14 cellular contexts compared by ENCODE assay signal in genomic region chr1:67793562-67793961, GRCh38. TPM values are rescaled to one million over a fixed set of nuclear protein-coding genes. Genes with fewer than 3 reads are reported as not detected.
A peak's percentile ranks its signal among the peaks of the same experiment; 100 is the strongest.
DNase-seq lines count a peak whose midpoint lies in the region; ATAC-seq, FAIRE-seq and TF ChIP-seq lines count a peak whose summit lies in the region.
"Had no signal": no experiment of that assay in that cellular context is flagged by ENCODE, and none has a peak within 500 bp of the region (broad histone marks: within the 10 kb centered on the region; RNA-seq: fewer than 3 reads in every experiment).

No MANE protein-coding gene starts in this region.

- H3K4me3 ChIP-seq in bronchial epithelial cell (ENCODE audit: low read depth, low read length), result no peak overlapping the region
- H3K4me3 ChIP-seq in thoracic aorta, result peak overlapping the region; percentile 4
- H3K4me3 ChIP-seq: lower lobe of right lung had no signal

- POLR2A ChIA-PET in activated CD8-positive, alpha-beta T cell treated with anti-CD3 and anti-CD28 coated beads, Interleukin-2, amount 10 ng/mL, durations not matched to agents 7 days and 5 days (lab: Charles Lee), result no interaction called here

- DNase-seq in M059J (ENCODE audit: low read depth), result peak; percentile 60
- peak; percentile 25 for DNase-seq in bronchial epithelial cell (ENCODE audit: low read depth)
- peak; percentile 67 for DNase-seq in kidney tubule cell (ENCODE audit: low spot score)
- DNase-seq in thoracic aorta (ENCODE audit: low spot score), result no peak
- no peak for DNase-seq in Ammon's horn (ENCODE audit: low spot score)
- no peak for DNase-seq in COLO668 (lab: John Stamatoyannopoulos, UW; ENCODE audit: unreplicated experiment)
- no peak for DNase-seq in activated CD8-positive, alpha-beta T cell treated with anti-CD3 and anti-CD28 coated beads, Interleukin-2, amount 10 ng/mL, durations not matched to agents 7 days and 5 days
- no peak for DNase-seq in NCI-H2029 (lab: John Stamatoyannopoulos, UW)
- DNase-seq: activated naive CD8-positive, alpha-beta T cell treated with anti-CD3 and anti-CD28 coated beads, Interleukin-2, amount 50 U/mL, for 24 hours; foreskin melanocyte; lower lobe of right lung; NCI-H1048; T-helper 1 cell had no signal

- peaks cover 1% of the 10 kb centered on the region for H3K36me3 ChIP-seq in bronchial epithelial cell (ENCODE audit: control insufficient read depth, insufficient read depth, low read length)
- no peaks in the 10 kb centered on the region for H3K36me3 ChIP-seq in thoracic aorta
- H3K36me3 ChIP-seq: lower lobe of right lung had no signal

- H3K27ac Mint-ChIP-seq in activated CD8-positive, alpha-beta T cell treated with anti-CD3 and anti-CD28 coated beads, Interleukin-2, amount 10 ng/mL, durations not matched to agents 7 days and 5 days, result no peak overlapping the region
- H3K27ac Mint-ChIP-seq: activated naive CD8-positive, alpha-beta T cell treated with anti-CD3 and anti-CD28 coated beads, Interleukin-2, amount 50 U/mL, for 24 hours had no signal

- H3K9me3 ChIP-seq in thoracic aorta, result no peaks in the 10 kb centered on the region
- H3K9me3 ChIP-seq: lower lobe of right lung had no signal

- H3K27ac ChIP-seq in thoracic aorta, result peak overlapping the region; percentile 74 to 82
- H3K27ac ChIP-seq: lower lobe of right lung had no signal

- H3K4me1 ChIP-seq in thoracic aorta (ENCODE audit: control insufficient read depth in 1 of 2, low read depth in 2 of 2), result peaks cover 38 to 77% of the 10 kb centered on the region in 2 donors

- H3K4me3 Mint-ChIP-seq in activated CD8-positive, alpha-beta T cell treated with anti-CD3 and anti-CD28 coated beads, Interleukin-2, amount 10 ng/mL, durations not matched to agents 7 days and 5 days, result no peak overlapping the region
- H3K4me3 Mint-ChIP-seq: activated naive CD8-positive, alpha-beta T cell treated with anti-CD3 and anti-CD28 coated beads, Interleukin-2, amount 50 U/mL, for 24 hours had no signal

- H3K4me1 Mint-ChIP-seq in activated CD8-positive, alpha-beta T cell treated with anti-CD3 and anti-CD28 coated beads, Interleukin-2, amount 10 ng/mL, durations not matched to agents 7 days and 5 days (ENCODE audit: low read depth), result no peaks in the 10 kb centered on the region
- H3K4me1 Mint-ChIP-seq: activated naive CD8-positive, alpha-beta T cell treated with anti-CD3 and anti-CD28 coated beads, Interleukin-2, amount 50 U/mL, for 24 hours had no signal

- no peaks in the 10 kb centered on the region for H3K36me3 Mint-ChIP-seq in activated CD8-positive, alpha-beta T cell treated with anti-CD3 and anti-CD28 coated beads, Interleukin-2, amount 10 ng/mL, durations not matched to agents 7 days and 5 days (ENCODE audit: low read depth)

- TF ChIP-seq CTCF in bronchial epithelial cell (IDR thresholded peaks at IDR 0.05; ENCODE audit: insufficient read depth, low read length, severe bottlenecking), result no peak
- TF ChIP-seq CTCF in thoracic aorta (IDR thresholded peaks at IDR 0.05), result no peak

- ATAC-seq in thoracic aorta (ENCODE audit: insufficient number of reproducible peaks, low FRiP score, low read depth), result no peak
- no peak for ATAC-seq in activated CD8-positive, alpha-beta T cell treated with anti-CD3 and anti-CD28 coated beads, Interleukin-2, amount 10 ng/mL, durations not matched to agents 7 days and 5 days
- ATAC-seq: activated naive CD8-positive, alpha-beta T cell treated with anti-CD3 and anti-CD28 coated beads, Interleukin-2, amount 50 U/mL, for 24 hours had no signal

- H3K27me3 Mint-ChIP-seq in activated CD8-positive, alpha-beta T cell treated with anti-CD3 and anti-CD28 coated beads, Interleukin-2, amount 10 ng/mL, durations not matched to agents 7 days and 5 days (ENCODE audit: low read depth), result peaks cover 9% of the 10 kb centered on the region

- CTCF ChIA-PET in activated CD8-positive, alpha-beta T cell treated with anti-CD3 and anti-CD28 coated beads, Interleukin-2, amount 10 ng/mL, durations not matched to agents 7 days and 5 days (lab: Charles Lee), result no interaction called here

- H3K9me3 Mint-ChIP-seq in activated CD8-positive, alpha-beta T cell treated with anti-CD3 and anti-CD28 coated beads, Interleukin-2, amount 10 ng/mL, durations not matched to agents 7 days and 5 days (ENCODE audit: insufficient read depth), result no peaks in the 10 kb centered on the region

- no peak for FAIRE-seq in bronchial epithelial cell (lab: Jason Lieb, UNC)
- FAIRE-seq: D721Med had no signal

- H3K27me3 ChIP-seq in bronchial epithelial cell (ENCODE audit: control insufficient read depth, insufficient read depth, low read length) (no peaks in the 10 kb centered on the region), thoracic aorta (replicated peaks; ENCODE audit: insufficient read depth) (no peaks in the 10 kb centered on the region)

RNA-seq across cellular contexts. Expression of gene GNG12, which starts 39.7 kb away (rescaled TPM):
- 163 and 211 TPM in 2 replicates for total RNA-seq in M059J (2014; rRNA removed; shearing (Covaris generic))
- total RNA-seq in bronchial epithelial cell, result 75.3 and 88.3 TPM in 2 replicates
- 100 to 1,000 TPM; 116 to 137 TPM for total RNA-seq in thoracic aorta
- total RNA-seq in activated CD8-positive, alpha-beta T cell treated with anti-CD3 and anti-CD28 coated beads, Interleukin-2, amount 10 ng/mL, durations not matched to agents 7 days and 5 days, result not detected

Comparison
In these comparisons a context has a peak if more than half of its experiments do, and no peak if none do; other contexts are left out.
1. DNase-seq: peak in M059J (single experiment), bronchial epithelial cell (single experiment) and kidney tubule cell (single experiment); none in thoracic aorta (single experiment), Ammon's horn (single experiment), COLO668 (single experiment), activated CD8-positive, alpha-beta T cell treated with anti-CD3 and anti-CD28 coated beads, Interleukin-2, amount 10 ng/mL, durations not matched to agents 7 days and 5 days (single experiment) and NCI-H2029 (single experiment).
2. RNA of gene GNG12, which starts 39.7 kb away (total RNA-seq): 163 to 211 TPM in M059J, 116 to 137 TPM in thoracic aorta and 75.3 to 88.3 TPM in bronchial epithelial cell; not detected in activated CD8-positive, alpha-beta T cell treated with anti-CD3 and anti-CD28 coated beads, Interleukin-2, amount 10 ng/mL, durations not matched to agents 7 days and 5 days; every median in the first group is over 10 times any median in the second.